9 cellular contexts compared by ENCODE assay signal in the genomic region with DNA sequence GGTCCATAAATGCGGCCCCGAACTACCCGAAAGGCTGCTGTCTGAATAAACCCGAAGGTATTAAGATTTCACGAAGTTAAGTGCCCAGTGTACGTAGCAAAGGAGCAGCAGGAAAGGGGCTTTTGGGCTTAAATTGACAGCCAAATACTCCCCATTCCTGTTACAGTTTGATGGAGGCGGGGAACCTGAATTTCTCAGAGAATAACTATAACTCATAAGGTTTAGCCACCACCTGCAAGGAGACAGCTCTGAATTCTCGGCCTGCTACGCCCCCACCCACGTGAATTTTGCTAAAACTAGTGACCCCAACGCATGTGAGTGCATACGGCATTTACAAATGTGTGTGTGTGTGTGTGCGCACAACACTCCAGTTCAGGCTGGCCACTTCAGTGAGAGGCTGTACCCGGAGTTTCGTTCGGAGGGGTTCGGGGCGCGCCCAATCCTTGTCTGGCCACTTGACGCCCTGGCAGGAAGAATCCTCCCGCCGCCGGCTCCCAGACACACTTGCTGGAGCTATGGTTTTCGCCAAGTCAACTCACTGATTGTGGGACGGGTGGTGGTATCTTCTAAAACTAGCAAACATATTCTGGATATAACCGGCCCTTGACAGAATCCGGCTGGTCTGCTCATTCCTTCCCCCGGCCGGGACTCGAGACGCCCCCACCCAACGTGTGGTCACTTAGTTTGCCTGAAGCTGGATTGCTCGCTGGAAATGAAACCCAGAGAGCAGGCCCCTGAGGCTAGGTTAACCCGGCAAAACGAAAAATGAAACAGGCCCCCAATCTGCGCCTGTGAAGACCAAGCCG. TPM values are rescaled to one million over a fixed set of nuclear protein-coding genes. Genes with fewer than 3 reads are reported as not detected.
DNase-seq lines count a peak whose midpoint lies in the region.
"Had no signal": no experiment of that assay in that cellular context is flagged by ENCODE, and none has a peak within 500 bp of the region (broad histone marks: within the 10 kb centered on the region; RNA-seq: fewer than 3 reads in every experiment).

No MANE protein-coding gene starts in this region.

- peak; percentile 75 for DNase-seq in activated CD4-positive, alpha-beta T cell treated with anti-CD3 and anti-CD28 coated beads, Interleukin-2, amount 10 ng/mL, durations not matched to agents 24 days and 14 days
- DNase-seq in activated CD4-positive, alpha-beta T cell treated with anti-CD3 and anti-CD28 coated beads for 4 hours: no peak
- DNase-seq in islet precursor cell (peak; percentile 57), DMS79 (lab: John Stamatoyannopoulos, UW) (no peak), NCI-H774 (lab: John Stamatoyannopoulos, UW) (no peak), UCSD-AML1 (lab: John Stamatoyannopoulos, UW; ENCODE audit: unreplicated experiment) (no peak)
- DNase-seq: BE2C had no signal

- peak overlapping the region; percentile 60 to 70 for H3K4me3 ChIP-seq in stomach smooth muscle (ENCODE audit: low read length in 2 of 2)

- H3K4me1 Mint-ChIP-seq in activated CD4-positive, alpha-beta T cell treated with anti-CD3 and anti-CD28 coated beads, Interleukin-2, amount 10 ng/mL, durations not matched to agents 24 days and 14 days: peaks cover 45% of the 10 kb centered on the region
- peaks cover 42% of the 10 kb centered on the region for H3K4me1 Mint-ChIP-seq in activated naive CD8-positive, alpha-beta T cell (ENCODE audit: low read depth)

- no peaks in the 10 kb centered on the region for H3K27me3 Mint-ChIP-seq in activated CD4-positive, alpha-beta T cell treated with anti-CD3 and anti-CD28 coated beads, Interleukin-2, amount 10 ng/mL, durations not matched to agents 24 days and 14 days
- H3K27me3 Mint-ChIP-seq in activated naive CD8-positive, alpha-beta T cell: no peaks in the 10 kb centered on the region

- no peaks in the 10 kb centered on the region for H3K36me3 ChIP-seq in stomach smooth muscle (ENCODE audit: control insufficient read depth in 2 of 2, insufficient read depth in 2 of 2, low read length in 2 of 2)
- H3K36me3 ChIP-seq: BE2C had no signal

- H3K27ac ChIP-seq in stomach smooth muscle (ENCODE audit: low read length): no peak overlapping the region

- H3K9me3 ChIP-seq in stomach smooth muscle (ENCODE audit: control insufficient read depth in 2 of 2, low read length in 2 of 2): no peaks in the 10 kb centered on the region
- H3K9me3 ChIP-seq: BE2C had no signal

- peak overlapping the region; percentile 89 for H3K27ac Mint-ChIP-seq in activated CD4-positive, alpha-beta T cell treated with anti-CD3 and anti-CD28 coated beads, Interleukin-2, amount 10 ng/mL, durations not matched to agents 24 days and 14 days
- H3K27ac Mint-ChIP-seq in activated naive CD8-positive, alpha-beta T cell: peak overlapping the region; percentile 89

- intact Hi-C loops in activated CD4-positive, alpha-beta T cell treated with anti-CD3 and anti-CD28 coated beads, Interleukin-2, amount 10 ng/mL, durations not matched to agents 24 days and 14 days (cut with micrococcal nuclease): loop anchor here (2.0 to 10.0 kb wide), 2 partner anchors 165 to 977 kb away; partner anchors contain the start of gene CDC7

- peak overlapping the region; percentile 95 for H3K4me3 Mint-ChIP-seq in activated CD4-positive, alpha-beta T cell treated with anti-CD3 and anti-CD28 coated beads, Interleukin-2, amount 10 ng/mL, durations not matched to agents 24 days and 14 days
- H3K4me3 Mint-ChIP-seq in activated naive CD8-positive, alpha-beta T cell: peak overlapping the region; percentile 98

- peaks cover 60 to 74% of the 10 kb centered on the region in 2 donors for H3K27me3 ChIP-seq in stomach smooth muscle (ENCODE audit: control insufficient read depth in 1 of 2, insufficient read depth in 2 of 2, low read length in 2 of 2)

- H3K9ac ChIP-seq in stomach smooth muscle (ENCODE audit: low read length in 2 of 2): no peak overlapping the region

- H3K4me1 ChIP-seq in stomach smooth muscle (ENCODE audit: control insufficient read depth, insufficient read depth, low read length): peaks cover 53% of the 10 kb centered on the region
- H3K4me1 ChIP-seq: BE2C had no signal

- no peaks in the 10 kb centered on the region for H3K9me3 Mint-ChIP-seq in activated CD4-positive, alpha-beta T cell treated with anti-CD3 and anti-CD28 coated beads, Interleukin-2, amount 10 ng/mL, durations not matched to agents 24 days and 14 days
- no peaks in the 10 kb centered on the region for H3K9me3 Mint-ChIP-seq in activated naive CD8-positive, alpha-beta T cell (ENCODE audit: low read depth)

- H3K36me3 Mint-ChIP-seq in activated CD4-positive, alpha-beta T cell treated with anti-CD3 and anti-CD28 coated beads, Interleukin-2, amount 10 ng/mL, durations not matched to agents 24 days and 14 days (ENCODE audit: low read depth): peaks cover 73% of the 10 kb centered on the region
- H3K36me3 Mint-ChIP-seq in activated naive CD8-positive, alpha-beta T cell: peaks cover 33% of the 10 kb centered on the region

RNA-seq across cellular contexts. Expression of gene GFI1, which starts 4.9 kb away (rescaled TPM):
- total RNA-seq in activated CD4-positive, alpha-beta T cell treated with anti-CD3 and anti-CD28 coated beads, Interleukin-2, amount 10 ng/mL, durations not matched to agents 24 days and 14 days: 85.1 and 87.1 TPM in 2 replicates

Comparison
In these comparisons a context has a peak if more than half of its experiments do, and no peak if none do; other contexts are left out.
1. DNase-seq: peak in activated CD4-positive, alpha-beta T cell treated with anti-CD3 and anti-CD28 coated beads, Interleukin-2, amount 10 ng/mL, durations not matched to agents 24 days and 14 days (single experiment) and islet precursor cell (single experiment); none in activated CD4-positive, alpha-beta T cell treated with anti-CD3 and anti-CD28 coated beads for 4 hours (0 of 2), DMS79 (single experiment), NCI-H774 (single experiment) and UCSD-AML1 (single experiment).